ENCODE assay signal across 1 cellular context in the genomic region with DNA sequence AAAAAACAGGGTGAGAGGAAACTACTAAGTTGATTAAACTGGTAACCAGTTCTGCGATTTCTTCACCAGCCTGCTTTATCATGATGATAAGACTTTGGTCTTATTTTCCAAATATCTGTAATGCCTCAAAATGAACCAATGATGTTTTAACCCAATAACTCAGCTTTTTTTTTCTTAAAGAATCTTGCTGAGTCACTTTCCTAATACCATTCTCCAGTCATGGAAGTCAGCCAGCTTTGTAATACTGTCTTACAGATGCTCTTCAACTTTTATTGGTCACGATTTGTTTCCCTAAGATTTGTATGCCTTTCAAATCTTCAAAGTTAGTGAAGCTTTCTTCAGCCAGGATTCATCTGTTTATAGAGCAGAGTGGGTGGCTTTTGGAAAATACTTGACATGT.
TF ChIP-seq lines count a peak whose summit lies in the region.

No MANE protein-coding gene starts in this region.

TF ChIP-seq in IMR-90, 13 proteins besides CTCF, POLR2A, EP300 and RAD21:
- TF ChIP-seq NFE2L2 (IDR thresholded peaks at IDR 0.05; ENCODE audit: low read depth, low read length) (peak; percentile 97), RCOR1 (IDR thresholded peaks at IDR 0.05; ENCODE audit: insufficient replicate concordance, low read length) (no peak), CEBPB (IDR thresholded peaks at IDR 0.05; ENCODE audit: low read depth, low read length) (peak; percentile 7; the same call in 1 of the 2 replicates), MAFK (IDR thresholded peaks at IDR 0.05; ENCODE audit: low read depth, low read length) (peak; percentile 79), BHLHE40 (IDR thresholded peaks at IDR 0.05; ENCODE audit: low read depth, low read length) (peak; percentile 32; the same call in 1 of the 2 replicates), FOS (IDR thresholded peaks at IDR 0.05; ENCODE audit: low read depth, low read length) (peak; percentile 19; the same call in 1 of the 2 replicates)
TF ChIP-seq in IMR-90: peak in this region for 5.
